In genomic region chr3:184560992-184561328, GRCh38 we compare ENCODE assay signal across 8 cellular contexts. TPM values are rescaled to one million over a fixed set of nuclear protein-coding genes. Genes with fewer than 3 reads are reported as not detected.
DNase-seq lines count a peak whose midpoint lies in the region; ATAC-seq, FAIRE-seq and TF ChIP-seq lines count a peak whose summit lies in the region.

No MANE protein-coding gene starts in this region.

- TF ChIP-seq RAD21 in A549 (conservative IDR thresholded peaks at IDR 0.05 in 1 of 2, IDR thresholded peaks at IDR 0.05 in 1 of 2) = no peak

- 29% methylated on average over 14 of the region's 14 CpGs for WGBS in A549 (ENCODE audit: missing lambda C conversion rate)
- 7% methylated on average over 14 of the region's 14 CpGs for WGBS in right lobe of liver (ENCODE audit: insufficient coverage, low coverage, low lambda C conversion rate, missing lambda C conversion rate)

- H3K4me1 ChIP-seq in A549 (peaks cover 26% of the 10 kb centered on the region), right lobe of liver (peaks cover 0 to 16% (median 4%) of the 10 kb centered on the region in 4 donors), vagina (peaks cover 33% of the 10 kb centered on the region)

- CTCF ChIA-PET in A549 (lab: Yijun Ruan, JAX) = interaction anchor here (0.5 to 3.2 kb wide), 57 partner anchors 13 to 653 kb away, joined by 3 to 37 read pairs (median 4); partner anchors contain the start of genes MAGEF1 and VPS8

- intact Hi-C loops in right lobe of liver (cut with DNase I) (no loop called here), vagina (cut with DNase I) (no loop called here)

- no peak for FAIRE-seq in A549 (lab: Jason Lieb, UNC)

- H3K36me3 ChIP-seq in right lobe of liver (no peaks in the 10 kb centered on the region), vagina (no peaks in the 10 kb centered on the region)

- peak; percentile 4 to 25; a peak in 4 of 6 replicates for ATAC-seq in A549
- peak in 3 of 4 donors; percentile 2 to 9 (median 6) for ATAC-seq in right lobe of liver

- H3K4me2 ChIP-seq in A549 = peak overlapping the region; percentile 85

- POLR2A ChIA-PET in A549 (lab: Yijun Ruan, JAX) = interaction anchor here (0.8 to 2.4 kb wide), 2 partner anchors 150 to 224 kb away, joined by 4 to 9 read pairs; partner anchors contain the start of gene MAGEF1

- H3K4me3 ChIP-seq in A549 (peak overlapping the region; percentile 25; the same call in 2 of the 3 replicates), HFF-Myc (replicated peaks; ENCODE audit: low read depth, low read length) (peak overlapping the region; percentile 24), right lobe of liver (peak overlapping the region in 2 of 3 donors; percentile 47 to 49), vagina (peak overlapping the region; percentile 5 to 72)

- no peak for TF ChIP-seq EP300 in A549 (IDR thresholded peaks at IDR 0.05)

- TF ChIP-seq CTCF in A549 (IDR thresholded peaks at IDR 0.05) = no peak
- no peak for TF ChIP-seq CTCF in HFF-Myc (IDR thresholded peaks at IDR 0.05; ENCODE audit: low read depth, low read length, missing control alignments)
- TF ChIP-seq CTCF in right lobe of liver (IDR thresholded peaks at IDR 0.05) = no peak
- TF ChIP-seq CTCF in vagina (IDR thresholded peaks at IDR 0.05) = no peak

- peak in 1 of 2 experiments; percentile 25 for DNase-seq in A549 (ENCODE audit: low read depth in 1 of 2, low spot score in 1 of 2)
- no peak for DNase-seq in HFF-Myc (ENCODE audit: extremely low read depth, low read depth)
- DNase-seq in amniotic epithelial cell (ENCODE audit: low read depth) = peak; percentile 35
- no peak for DNase-seq in right lobe of liver
- no peak for DNase-seq in vagina (ENCODE audit: extremely low spot score in 2 of 2)
- no peak for DNase-seq in activated CD8-positive, alpha-beta memory T cell treated with anti-CD3 and anti-CD28 coated beads, Interleukin-2, amount 50 U/mL, for 48 hours
- DNase-seq in NCI-H1092 (lab: John Stamatoyannopoulos, UW) = no peak
- DNase-seq in iPS-NIHi7 (ENCODE audit: extremely low spot score) = no peak

- TF ChIP-seq POLR2A in A549 (IDR thresholded peaks at IDR 0.05; ENCODE audit: low read length) (no peak), right lobe of liver (IDR thresholded peaks at IDR 0.05) (no peak), vagina (IDR thresholded peaks at IDR 0.05) (no peak)

- H3K27ac ChIP-seq in A549 = peak overlapping the region in 1 of 2 experiments; percentile 46; a peak in 1 of 6 replicates
- H3K27ac ChIP-seq in right lobe of liver = no peak overlapping the region
- peak overlapping the region; percentile 41 for H3K27ac ChIP-seq in vagina

- H3K27me3 ChIP-seq in right lobe of liver (no peaks in the 10 kb centered on the region), vagina (no peaks in the 10 kb centered on the region)

- H3K9me3 ChIP-seq in A549 = no peaks in the 10 kb centered on the region
- H3K9me3 ChIP-seq in right lobe of liver = no peaks in the 10 kb centered on the region
- H3K9me3 ChIP-seq in vagina = no peaks in the 10 kb centered on the region

TF ChIP-seq in A549, 52 proteins besides CTCF, POLR2A, EP300 and RAD21:
- no peak for TF ChIP-seq HOXB5 (CRISPR knock-in tag; IDR thresholded peaks at IDR 0.05)
- no peak for TF ChIP-seq EHMT2 (IDR thresholded peaks at IDR 0.05; ENCODE audit: low read depth)
- no peak for TF ChIP-seq ESRRA (IDR thresholded peaks at IDR 0.05; ENCODE audit: borderline replicate concordance, low read length)
- TF ChIP-seq ZSCAN20 (CRISPR knock-in tag; IDR thresholded peaks at IDR 0.05) = no peak
- TF ChIP-seq CHD2 (IDR thresholded peaks at IDR 0.05; ENCODE audit: low read length, partially characterized antibody) = no peak
- no peak; the same call in 1 of the 2 replicates for TF ChIP-seq KDM5A (IDR thresholded peaks at IDR 0.05)
- TF ChIP-seq NFE2L2 (conservative IDR thresholded peaks at IDR 0.05; ENCODE audit: low read length) = no peak
- no peak for TF ChIP-seq NR3C1 (IDR thresholded peaks at IDR 0.05)

RNA-seq across cellular contexts. Expression of gene EPHB3, which starts 0.6 kb away (rescaled TPM):
- polyA plus RNA-seq in A549 (2011; rRNA removed) = 0.36 and 0.52 TPM in 2 replicates
- 0.25 and 0.29 TPM in 2 replicates for polyA plus RNA-seq in A549 (2012; cell fraction: cytosol; rRNA removed)
- 0.84 and 1.2 TPM in 2 replicates for polyA plus RNA-seq in A549 (2012; cell fraction: nucleus; rRNA removed)
- polyA plus RNA-seq in A549 (2017; fragmentation: RNase III; extraction: RNeasy Plus Mini Kit Qiagen cat#74134 plus additional on column Dnase treatment) = 0.18 to 0.50 TPM (median 0.29 TPM) in 3 replicates
- 0.12 and 1.1 TPM in 2 replicates for polyA minus RNA-seq in A549 (2011; rRNA and poly(A)+ RNA removed)
- total RNA-seq in right lobe of liver = under 1 TPM; 0.12 to 0.71 (median 0.37) TPM
- 17.7 TPM for total RNA-seq in vagina

Comparison
In these comparisons a context has a peak if more than half of its experiments do, and no peak if none do; other contexts are left out.
1. RNA of gene EPHB3, which starts 0.6 kb away (total RNA-seq): 17.7 TPM in vagina (single experiment); 0.12 to 0.71 TPM in right lobe of liver; every median in the first group is over 10 times any median in the second.
2. Peak in every context shown above with its lines, with median percentiles within 50 percentile points of each other: H3K4me3 ChIP-seq.